8 cellular contexts compared by ENCODE assay signal in genomic region chr19:38373907-38374331, GRCh38. TPM values are rescaled to one million over a fixed set of nuclear protein-coding genes. Genes with fewer than 3 reads are reported as not detected.
DNase-seq lines count a peak whose midpoint lies in the region; ATAC-seq and TF ChIP-seq lines count a peak whose summit lies in the region.

No MANE protein-coding gene starts in this region.

- H3K4me1 Mint-ChIP-seq in activated T-cell treated with anti-CD3 and anti-CD28 coated beads, Interleukin-2, amount 50 U/mL, for 24 hours (ENCODE audit: low read depth), result peaks cover 27% of the 10 kb centered on the region

- peak overlapping the region; percentile 94 for H3K4me3 ChIP-seq in astrocyte of the cerebellum (ENCODE audit: low read depth, low read length)
- H3K4me3 ChIP-seq in lower lobe of right lung, result peak overlapping the region; percentile 95
- H3K4me3 ChIP-seq in tibial artery, result peak overlapping the region; percentile 66 to 95

- H3K27ac Mint-ChIP-seq in activated T-cell treated with anti-CD3 and anti-CD28 coated beads, Interleukin-2, amount 50 U/mL, for 24 hours, result peak overlapping the region; percentile 93

- H3K27me3 Mint-ChIP-seq in activated T-cell treated with anti-CD3 and anti-CD28 coated beads, Interleukin-2, amount 50 U/mL, for 24 hours, result no peaks in the 10 kb centered on the region

- peaks cover 43% of the 10 kb centered on the region for H3K36me3 Mint-ChIP-seq in activated T-cell treated with anti-CD3 and anti-CD28 coated beads, Interleukin-2, amount 50 U/mL, for 24 hours (ENCODE audit: low read depth)

- ATAC-seq in lower lobe of right lung, result no peak
- no peak for ATAC-seq in GM21528 (IDR thresholded peaks at IDR 0.05; ENCODE audit: low FRiP score, unreplicated experiment)

- no peaks in the 10 kb centered on the region for H3K9me3 Mint-ChIP-seq in activated T-cell treated with anti-CD3 and anti-CD28 coated beads, Interleukin-2, amount 50 U/mL, for 24 hours

- H3K27me3 ChIP-seq in lower lobe of right lung (ENCODE audit: low read depth) (no peaks in the 10 kb centered on the region), tibial artery (no peaks in the 10 kb centered on the region)

- H3K27ac ChIP-seq in lower lobe of right lung (peak overlapping the region; percentile 91), tibial artery (peak overlapping the region; percentile 82 to 91)

- H3K4me3 Mint-ChIP-seq in activated T-cell treated with anti-CD3 and anti-CD28 coated beads, Interleukin-2, amount 50 U/mL, for 24 hours, result peak overlapping the region; percentile 99

- H3K9me3 ChIP-seq in lower lobe of right lung (no peaks in the 10 kb centered on the region), tibial artery (no peaks in the 10 kb centered on the region)

- intact Hi-C loops in lower lobe of right lung (cut with DNase I) (no loop called here), tibial artery (cut with DNase I; ENCODE audit: low total_unique reads) (loop anchor here (2.0 to 5.0 kb wide), 2 partner anchors 37 to 141 kb away; partner anchors contain the start of gene CATSPERG)

- DNase-seq in activated T-cell treated with anti-CD3 and anti-CD28 coated beads, Interleukin-2, amount 50 U/mL, for 24 hours, result no peak
- DNase-seq in activated T-cell treated with anti-CD3 and anti-CD28 coated beads, Interleukin-2, amount 50 U/mL, for 1 hour, result no peak
- DNase-seq in astrocyte of the cerebellum (ENCODE audit: low read depth) (no peak), lower lobe of right lung (no peak), tibial artery (no peak), SKM-1 treated with dmso at 0.1 percent for 144 hours (lab: John Stamatoyannopoulos, UW; ENCODE audit: unreplicated experiment) (no peak), NCI-H2227 treated with DMSO at 0.1 percent for 48 hours (lab: John Stamatoyannopoulos, UW) (no peak)

- TF ChIP-seq CTCF in astrocyte of the cerebellum (IDR thresholded peaks at IDR 0.05; ENCODE audit: low read depth, low read length, missing control alignments), result no peak
- TF ChIP-seq CTCF in lower lobe of right lung (IDR thresholded peaks at IDR 0.05), result no peak
- TF ChIP-seq CTCF in tibial artery (IDR thresholded peaks at IDR 0.05), result no peak

- in situ Hi-C loops in astrocyte of the cerebellum (cut with HindIII; ENCODE audit: low sequenced_read_pairs), result no loop called here

- H3K36me3 ChIP-seq in lower lobe of right lung (peaks cover 26% of the 10 kb centered on the region), tibial artery (peaks cover 13 to 27% (median 21%) of the 10 kb centered on the region in 3 donors)

- H3K4me1 ChIP-seq in lower lobe of right lung (peaks cover 17% of the 10 kb centered on the region), tibial artery (peaks cover 0 to 25% (median 20%) of the 10 kb centered on the region in 4 donors)

RNA-seq across cellular contexts. Expression of gene PSMD8, which starts 0.5 kb away (rescaled TPM):
- 113 TPM for total RNA-seq in lower lobe of right lung

RNA-seq across cellular contexts. Expression of gene GGN, which starts 13.9 kb away (rescaled TPM):
- 0.59 TPM for total RNA-seq in lower lobe of right lung

RNA-seq across cellular contexts. Expression of gene SPRED3, which starts 14.6 kb away (rescaled TPM):
- total RNA-seq in lower lobe of right lung, result 0.62 TPM

RNA-seq across cellular contexts. Expression of gene FAM98C, which starts 29.0 kb away (rescaled TPM):
- 21.1 TPM for total RNA-seq in lower lobe of right lung

RNA-seq across cellular contexts. Expression of gene CATSPERG, which starts 38.3 kb away (rescaled TPM):
- total RNA-seq in lower lobe of right lung, result 10.9 TPM
